In the genomic region with DNA sequence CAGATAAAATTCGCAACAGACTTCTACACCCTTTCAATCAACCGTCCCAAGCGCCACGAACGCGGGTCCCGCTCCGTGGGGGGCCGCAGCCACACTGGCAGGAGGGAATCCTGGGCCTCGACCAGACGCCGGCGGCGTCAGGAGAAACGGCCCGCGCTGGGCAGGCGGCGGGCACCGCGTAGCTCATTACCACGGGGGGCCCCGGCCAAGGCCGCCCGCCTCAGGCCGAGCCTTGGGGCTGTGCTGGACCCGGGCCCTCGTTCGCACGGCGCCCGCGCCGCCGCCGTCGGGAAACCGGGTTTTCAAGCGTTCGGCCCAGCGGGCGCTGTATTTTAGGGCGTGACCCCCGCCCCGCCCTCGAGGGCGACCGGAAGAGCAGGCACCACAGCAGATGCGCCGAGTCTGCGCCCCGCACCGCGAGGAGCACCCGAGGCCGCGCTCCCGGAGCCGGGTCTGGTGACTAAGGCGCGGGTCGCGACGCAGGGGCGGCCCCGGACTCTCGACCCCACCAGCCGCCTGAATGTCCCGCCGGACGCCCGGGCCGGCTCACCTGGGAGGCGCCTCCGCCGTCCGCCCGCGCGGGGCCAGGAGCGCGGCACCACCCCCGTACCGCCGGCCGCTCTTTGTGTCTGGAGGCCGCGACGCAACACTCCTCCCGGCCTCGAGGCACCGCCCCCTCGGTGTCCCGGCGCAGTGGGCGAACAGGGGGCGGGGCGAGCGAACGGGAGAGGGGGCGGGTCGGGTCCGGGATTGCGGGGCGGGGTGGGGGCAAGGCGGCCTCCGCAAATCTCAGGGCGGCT, we compare ENCODE assay signal across 1 cellular context.
TF ChIP-seq lines count a peak whose summit lies in the region.

A gene (minus strand): TSS at position 627 of the 800 bp plus-strand sequence. CDS start 58,944 bp downstream, outside the sequence.

TF ChIP-seq in HepG2, 621 proteins besides CTCF, POLR2A, EP300 and RAD21 (continued from another document and continues in another):
- TF ChIP-seq NR2F2 (IDR thresholded peaks at IDR 0.05; ENCODE audit: borderline replicate concordance, low read depth) (0 out of 2 replicates have a peak, but pooled peaks have one; percentile 6), ZFP36L2 (CRISPR knock-in tag; IDR thresholded peaks at IDR 0.05) (no peak), GATA4 (IDR thresholded peaks at IDR 0.05; ENCODE audit: borderline replicate concordance, low read depth) (no peak), KMT2B (CRISPR knock-in tag; IDR thresholded peaks at IDR 0.05) (peak; percentile 66; the same call in 1 of the 2 replicates), KDM4B (CRISPR knock-in tag; IDR thresholded peaks at IDR 0.05) (0 out of 2 replicates have a peak, but pooled peaks have one; percentile 22), SAP130 (CRISPR knock-in tag; IDR thresholded peaks at IDR 0.05; ENCODE audit: low read depth) (peak; percentile 82), ZFY (CRISPR knock-in tag; IDR thresholded peaks at IDR 0.05) (peak; percentile 94), KLF9 (CRISPR knock-in tag; IDR thresholded peaks at IDR 0.05; ENCODE audit: low read depth) (no peak), HMGA1 (CRISPR knock-in tag; conservative IDR thresholded peaks at IDR 0.05) (no peak), ZNF337 (CRISPR knock-in tag; IDR thresholded peaks at IDR 0.05; ENCODE audit: borderline replicate concordance, low read depth) (peak; percentile 14; the same call in 1 of the 2 replicates), ZSCAN20 (CRISPR knock-in tag; IDR thresholded peaks at IDR 0.05; ENCODE audit: borderline replicate concordance) (peak; percentile 98), CREM (IDR thresholded peaks at IDR 0.05) (no peak), CREM (CRISPR knock-in tag; IDR thresholded peaks at IDR 0.05) (no peak), NFYC (CRISPR knock-in tag; IDR thresholded peaks at IDR 0.05) (peak; percentile 3; the same call in 1 of the 2 replicates), NR3C1 (CRISPR knock-in tag; IDR thresholded peaks at IDR 0.05) (no peak), HNRNPUL1 (IDR thresholded peaks at IDR 0.05; ENCODE audit: low read depth, low read length) (no peak), NFYB (CRISPR knock-in tag; IDR thresholded peaks at IDR 0.05) (peak; percentile 22; the same call in 1 of the 2 replicates), FOXK1 (CRISPR knock-in tag; IDR thresholded peaks at IDR 0.05; ENCODE audit: borderline replicate concordance, low read depth) (no peak; the same call in 1 of the 2 replicates), ZNF891 (CRISPR knock-in tag; IDR thresholded peaks at IDR 0.05) (peak; percentile 82), ZNF709 (CRISPR knock-in tag; IDR thresholded peaks at IDR 0.05) (peak; percentile 98), SUZ12 (IDR thresholded peaks at IDR 0.05; ENCODE audit: low read depth, low read length) (no peak), BORCS8-MEF2B (CRISPR knock-in tag; IDR thresholded peaks at IDR 0.05) (peak; percentile 79), ZNF232 (CRISPR knock-in tag; IDR thresholded peaks at IDR 0.05; ENCODE audit: borderline replicate concordance) (peak; percentile 84; the same call in 1 of the 2 replicates), FOXA3 (CRISPR knock-in tag; IDR thresholded peaks at IDR 0.05) (peak; percentile 23), ZNF674 (CRISPR knock-in tag; IDR thresholded peaks at IDR 0.05; ENCODE audit: low read depth) (peak; percentile 80; the same call in 1 of the 2 replicates), HDAC6 (IDR thresholded peaks at IDR 0.05; ENCODE audit: low read depth, low read length) (no peak), TBX2 (CRISPR knock-in tag; IDR thresholded peaks at IDR 0.05; ENCODE audit: borderline replicate concordance) (peak; percentile 74), ARNTL (CRISPR knock-in tag; IDR thresholded peaks at IDR 0.05) (peak; percentile 45), ZNF607 (CRISPR knock-in tag; IDR thresholded peaks at IDR 0.05; ENCODE audit: borderline replicate concordance) (peak; percentile 96), AHR (CRISPR knock-in tag; IDR thresholded peaks at IDR 0.05) (peak; percentile 54; the same call in 1 of the 2 replicates), ZNF83 (CRISPR knock-in tag; IDR thresholded peaks at IDR 0.05; ENCODE audit: borderline replicate concordance) (peak; percentile 63; the same call in 1 of the 2 replicates), ZNF235 (CRISPR knock-in tag; IDR thresholded peaks at IDR 0.05; ENCODE audit: borderline replicate concordance) (peak; percentile 98), ELF4 (CRISPR knock-in tag; IDR thresholded peaks at IDR 0.05; ENCODE audit: borderline replicate concordance) (no peak), CCAR2 (optimal IDR thresholded peaks at IDR 0.05; ENCODE audit: low read depth, low read length) (no peak)
- TF ChIP-seq, protein P1, sequence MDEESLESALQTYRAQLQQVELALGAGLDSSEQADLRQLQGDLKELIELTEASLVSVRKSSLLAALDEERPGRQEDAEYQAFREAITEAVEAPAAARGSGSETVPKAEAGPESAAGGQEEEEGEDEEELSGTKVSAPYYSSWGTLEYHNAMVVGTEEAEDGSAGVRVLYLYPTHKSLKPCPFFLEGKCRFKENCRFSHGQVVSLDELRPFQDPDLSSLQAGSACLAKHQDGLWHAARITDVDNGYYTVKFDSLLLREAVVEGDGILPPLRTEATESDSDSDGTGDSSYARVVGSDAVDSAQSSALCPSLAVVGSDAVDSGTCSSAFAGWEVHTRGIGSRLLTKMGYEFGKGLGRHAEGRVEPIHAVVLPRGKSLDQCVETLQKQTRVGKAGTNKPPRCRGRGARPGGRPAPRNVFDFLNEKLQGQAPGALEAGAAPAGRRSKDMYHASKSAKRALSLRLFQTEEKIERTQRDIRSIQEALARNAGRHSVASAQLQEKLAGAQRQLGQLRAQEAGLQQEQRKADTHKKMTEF (CRISPR knock-in tag; IDR thresholded peaks at IDR 0.05), result peak; percentile 68; the same call in 1 of the 2 replicates
- TF ChIP-seq, protein P2, sequence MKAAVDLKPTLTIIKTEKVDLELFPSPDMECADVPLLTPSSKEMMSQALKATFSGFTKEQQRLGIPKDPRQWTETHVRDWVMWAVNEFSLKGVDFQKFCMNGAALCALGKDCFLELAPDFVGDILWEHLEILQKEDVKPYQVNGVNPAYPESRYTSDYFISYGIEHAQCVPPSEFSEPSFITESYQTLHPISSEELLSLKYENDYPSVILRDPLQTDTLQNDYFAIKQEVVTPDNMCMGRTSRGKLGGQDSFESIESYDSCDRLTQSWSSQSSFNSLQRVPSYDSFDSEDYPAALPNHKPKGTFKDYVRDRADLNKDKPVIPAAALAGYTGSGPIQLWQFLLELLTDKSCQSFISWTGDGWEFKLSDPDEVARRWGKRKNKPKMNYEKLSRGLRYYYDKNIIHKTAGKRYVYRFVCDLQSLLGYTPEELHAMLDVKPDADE (CRISPR knock-in tag; IDR thresholded peaks at IDR 0.05), result peak; percentile 95
- TF ChIP-seq, protein P3, sequence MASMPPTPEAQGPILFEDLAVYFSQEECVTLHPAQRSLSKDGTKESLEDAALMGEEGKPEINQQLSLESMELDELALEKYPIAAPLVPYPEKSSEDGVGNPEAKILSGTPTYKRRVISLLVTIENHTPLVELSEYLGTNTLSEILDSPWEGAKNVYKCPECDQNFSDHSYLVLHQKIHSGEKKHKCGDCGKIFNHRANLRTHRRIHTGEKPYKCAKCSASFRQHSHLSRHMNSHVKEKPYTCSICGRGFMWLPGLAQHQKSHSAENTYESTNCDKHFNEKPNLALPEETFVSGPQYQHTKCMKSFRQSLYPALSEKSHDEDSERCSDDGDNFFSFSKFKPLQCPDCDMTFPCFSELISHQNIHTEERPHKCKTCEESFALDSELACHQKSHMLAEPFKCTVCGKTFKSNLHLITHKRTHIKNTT (CRISPR knock-in tag; IDR thresholded peaks at IDR 0.05), result no peak
- TF ChIP-seq, protein P4, sequence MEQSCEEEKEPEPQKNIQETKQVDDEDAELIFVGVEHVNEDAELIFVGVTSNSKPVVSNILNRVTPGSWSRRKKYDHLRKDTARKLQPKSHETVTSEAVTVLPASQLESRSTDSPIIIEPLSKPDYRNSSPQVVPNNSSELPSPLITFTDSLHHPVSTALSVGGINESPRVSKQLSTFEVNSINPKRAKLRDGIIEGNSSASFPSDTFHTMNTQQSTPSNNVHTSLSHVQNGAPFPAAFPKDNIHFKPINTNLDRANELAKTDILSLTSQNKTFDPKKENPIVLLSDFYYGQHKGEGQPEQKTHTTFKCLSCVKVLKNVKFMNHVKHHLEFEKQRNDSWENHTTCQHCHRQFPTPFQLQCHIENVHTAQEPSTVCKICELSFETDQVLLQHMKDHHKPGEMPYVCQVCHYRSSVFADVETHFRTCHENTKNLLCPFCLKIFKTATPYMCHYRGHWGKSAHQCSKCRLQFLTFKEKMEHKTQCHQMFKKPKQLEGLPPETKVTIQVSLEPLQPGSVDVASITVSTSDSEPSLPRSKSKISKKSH (CRISPR knock-in tag; IDR thresholded peaks at IDR 0.05; ENCODE audit: borderline replicate concordance), result no peak; the same call in none of the 2 replicates
- TF ChIP-seq, protein P5, sequence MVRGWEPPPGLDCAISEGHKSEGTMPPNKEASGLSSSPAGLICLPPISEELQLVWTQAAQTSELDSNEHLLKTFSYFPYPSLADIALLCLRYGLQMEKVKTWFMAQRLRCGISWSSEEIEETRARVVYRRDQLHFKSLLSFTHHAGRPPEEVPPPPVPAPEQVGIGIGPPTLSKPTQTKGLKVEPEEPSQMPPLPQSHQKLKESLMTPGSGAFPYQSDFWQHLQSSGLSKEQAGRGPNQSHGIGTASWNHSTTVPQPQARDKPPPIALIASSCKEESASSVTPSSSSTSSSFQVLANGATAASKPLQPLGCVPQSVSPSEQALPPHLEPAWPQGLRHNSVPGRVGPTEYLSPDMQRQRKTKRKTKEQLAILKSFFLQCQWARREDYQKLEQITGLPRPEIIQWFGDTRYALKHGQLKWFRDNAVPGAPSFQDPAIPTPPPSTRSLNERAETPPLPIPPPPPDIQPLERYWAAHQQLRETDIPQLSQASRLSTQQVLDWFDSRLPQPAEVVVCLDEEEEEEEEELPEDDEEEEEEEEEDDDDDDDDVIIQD (CRISPR knock-in tag; IDR thresholded peaks at IDR 0.05; ENCODE audit: low read depth), result no peak
- TF ChIP-seq, protein P6, sequence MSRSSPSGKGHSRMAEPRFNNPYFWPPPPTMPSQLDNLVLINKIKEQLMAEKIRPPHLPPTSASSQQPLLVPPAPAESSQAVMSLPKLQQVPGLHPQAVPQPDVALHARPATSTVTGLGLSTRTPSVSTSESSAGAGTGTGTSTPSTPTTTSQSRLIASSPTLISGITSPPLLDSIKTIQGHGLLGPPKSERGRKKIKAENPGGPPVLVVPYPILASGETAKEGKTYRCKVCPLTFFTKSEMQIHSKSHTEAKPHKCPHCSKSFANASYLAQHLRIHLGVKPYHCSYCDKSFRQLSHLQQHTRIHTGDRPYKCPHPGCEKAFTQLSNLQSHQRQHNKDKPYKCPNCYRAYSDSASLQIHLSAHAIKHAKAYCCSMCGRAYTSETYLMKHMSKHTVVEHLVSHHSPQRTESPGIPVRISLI (CRISPR knock-in tag; IDR thresholded peaks at IDR 0.05; ENCODE audit: borderline replicate concordance), result 0 out of 2 replicates have a peak, but pooled peaks have one; percentile 18
- TF ChIP-seq, protein P7, sequence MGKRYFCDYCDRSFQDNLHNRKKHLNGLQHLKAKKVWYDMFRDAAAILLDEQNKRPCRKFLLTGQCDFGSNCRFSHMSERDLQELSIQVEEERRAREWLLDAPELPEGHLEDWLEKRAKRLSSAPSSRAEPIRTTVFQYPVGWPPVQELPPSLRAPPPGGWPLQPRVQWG (CRISPR knock-in tag; IDR thresholded peaks at IDR 0.05; ENCODE audit: borderline replicate concordance, low read depth), result no peak
- TF ChIP-seq, protein P8, sequence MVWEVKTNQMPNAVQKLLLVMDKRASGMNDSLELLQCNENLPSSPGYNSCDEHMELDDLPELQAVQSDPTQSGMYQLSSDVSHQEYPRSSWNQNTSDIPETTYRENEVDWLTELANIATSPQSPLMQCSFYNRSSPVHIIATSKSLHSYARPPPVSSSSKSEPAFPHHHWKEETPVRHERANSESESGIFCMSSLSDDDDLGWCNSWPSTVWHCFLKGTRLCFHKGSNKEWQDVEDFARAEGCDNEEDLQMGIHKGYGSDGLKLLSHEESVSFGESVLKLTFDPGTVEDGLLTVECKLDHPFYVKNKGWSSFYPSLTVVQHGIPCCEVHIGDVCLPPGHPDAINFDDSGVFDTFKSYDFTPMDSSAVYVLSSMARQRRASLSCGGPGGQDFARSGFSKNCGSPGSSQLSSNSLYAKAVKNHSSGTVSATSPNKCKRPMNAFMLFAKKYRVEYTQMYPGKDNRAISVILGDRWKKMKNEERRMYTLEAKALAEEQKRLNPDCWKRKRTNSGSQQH (CRISPR knock-in tag; IDR thresholded peaks at IDR 0.05; ENCODE audit: low read depth), result peak; percentile 53; the same call in 1 of the 2 replicates
- TF ChIP-seq, protein P9, sequence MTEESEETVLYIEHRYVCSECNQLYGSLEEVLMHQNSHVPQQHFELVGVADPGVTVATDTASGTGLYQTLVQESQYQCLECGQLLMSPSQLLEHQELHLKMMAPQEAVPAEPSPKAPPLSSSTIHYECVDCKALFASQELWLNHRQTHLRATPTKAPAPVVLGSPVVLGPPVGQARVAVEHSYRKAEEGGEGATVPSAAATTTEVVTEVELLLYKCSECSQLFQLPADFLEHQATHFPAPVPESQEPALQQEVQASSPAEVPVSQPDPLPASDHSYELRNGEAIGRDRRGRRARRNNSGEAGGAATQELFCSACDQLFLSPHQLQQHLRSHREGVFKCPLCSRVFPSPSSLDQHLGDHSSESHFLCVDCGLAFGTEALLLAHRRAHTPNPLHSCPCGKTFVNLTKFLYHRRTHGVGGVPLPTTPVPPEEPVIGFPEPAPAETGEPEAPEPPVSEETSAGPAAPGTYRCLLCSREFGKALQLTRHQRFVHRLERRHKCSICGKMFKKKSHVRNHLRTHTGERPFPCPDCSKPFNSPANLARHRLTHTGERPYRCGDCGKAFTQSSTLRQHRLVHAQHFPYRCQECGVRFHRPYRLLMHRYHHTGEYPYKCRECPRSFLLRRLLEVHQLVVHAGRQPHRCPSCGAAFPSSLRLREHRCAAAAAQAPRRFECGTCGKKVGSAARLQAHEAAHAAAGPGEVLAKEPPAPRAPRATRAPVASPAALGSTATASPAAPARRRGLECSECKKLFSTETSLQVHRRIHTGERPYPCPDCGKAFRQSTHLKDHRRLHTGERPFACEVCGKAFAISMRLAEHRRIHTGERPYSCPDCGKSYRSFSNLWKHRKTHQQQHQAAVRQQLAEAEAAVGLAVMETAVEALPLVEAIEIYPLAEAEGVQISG (CRISPR knock-in tag; IDR thresholded peaks at IDR 0.05), result peak; percentile 79
- TF ChIP-seq, protein P10, sequence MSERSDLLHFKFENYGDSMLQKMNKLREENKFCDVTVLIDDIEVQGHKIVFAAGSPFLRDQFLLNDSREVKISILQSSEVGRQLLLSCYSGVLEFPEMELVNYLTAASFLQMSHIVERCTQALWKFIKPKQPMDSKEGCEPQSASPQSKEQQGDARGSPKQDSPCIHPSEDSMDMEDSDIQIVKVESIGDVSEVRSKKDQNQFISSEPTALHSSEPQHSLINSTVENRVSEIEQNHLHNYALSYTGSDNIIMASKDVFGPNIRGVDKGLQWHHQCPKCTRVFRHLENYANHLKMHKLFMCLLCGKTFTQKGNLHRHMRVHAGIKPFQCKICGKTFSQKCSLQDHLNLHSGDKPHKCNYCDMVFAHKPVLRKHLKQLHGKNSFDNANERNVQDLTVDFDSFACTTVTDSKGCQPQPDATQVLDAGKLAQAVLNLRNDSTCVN (CRISPR knock-in tag; IDR thresholded peaks at IDR 0.05; ENCODE audit: borderline replicate concordance), result peak; percentile 80
